In the genomic region with DNA sequence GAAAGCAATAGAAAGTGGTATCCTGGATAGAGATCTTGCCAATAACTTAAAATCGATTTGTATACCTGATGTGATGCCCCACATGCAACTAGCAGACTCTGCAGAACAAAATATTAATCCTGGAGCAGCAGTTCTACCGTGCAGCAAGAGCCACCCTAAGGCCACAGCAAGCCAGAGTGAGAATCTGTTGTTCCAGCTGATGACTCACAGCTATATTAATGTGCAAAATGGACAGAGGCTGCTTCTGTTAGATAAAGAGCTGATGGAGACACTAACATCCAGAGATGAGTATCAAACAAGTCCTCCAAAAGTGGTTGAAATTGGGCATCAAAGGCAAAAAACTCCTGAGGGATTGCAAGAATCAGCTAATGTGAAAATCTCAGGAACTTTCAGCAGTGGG, we compare ENCODE assay signal across 17 cellular contexts.
DNase-seq lines count a peak whose midpoint lies in the region; ATAC-seq, FAIRE-seq and TF ChIP-seq lines count a peak whose summit lies in the region.
"Had no signal": no experiment of that assay in that cellular context is flagged by ENCODE, and none has a peak within 500 bp of the region (broad histone marks: within the 10 kb centered on the region; RNA-seq: fewer than 3 reads in every experiment).

No MANE protein-coding gene starts in this region.

- 23% methylated on average over 2 of the region's 2 CpGs for WGBS in GM12878 (ENCODE audit: insufficient coverage, insufficient replicate concordance, low lambda C conversion rate, missing lambda C conversion rate)

- H3K36me3 ChIP-seq in GM12878 (ENCODE audit: control insufficient read depth in 2 of 2, insufficient read depth in 2 of 2, low read length in 1 of 2) = peaks cover 15 to 47% of the 10 kb centered on the region in 2 experiments

- SMC1A ChIA-PET in GM12878 (lab: Charles Lee; ENCODE audit: uncharacterized antibody, unreplicated experiment) = no interaction called here

- BruUV-seq in GM12878 (replicated peaks; lab: Mats Ljungman, UMichigan) = TSS peak; percentile 3

- ATAC-seq in GM12878 (no peak), GM21825 (IDR thresholded peaks at IDR 0.05; ENCODE audit: unreplicated experiment) (no peak), GM19455 (IDR thresholded peaks at IDR 0.05; ENCODE audit: unreplicated experiment) (no peak)

- no peaks in the 10 kb centered on the region; the same call in 1 of the 2 replicates for H3K4me1 ChIP-seq in GM12878 (ENCODE audit: control insufficient read depth, insufficient read depth, low read length)

- no peaks in the 10 kb centered on the region for H3K79me2 ChIP-seq in GM12878 (ENCODE audit: control insufficient read depth, insufficient read depth, low read length)

- in situ Hi-C loops in GM12878 (cut with MboI) = no loop called here

- intact Hi-C loops in GM12878 (cut with micrococcal nuclease; ENCODE audit: unreplicated experiment) = no loop called here

- DNase-seq in AG08396 (ENCODE audit: low spot score) (peak; percentile 7), HFFc6 (peak; percentile 15), GM12878 (ENCODE audit: low read depth, low spot score) (no peak), inferior parietal cortex (ENCODE audit: extremely low spot score) (peak; percentile 45), NCI-H2227 (lab: John Stamatoyannopoulos, UW; ENCODE audit: unreplicated experiment) (no peak), NCI-H187 (lab: John Stamatoyannopoulos, UW) (no peak)
- DNase-seq: activated CD4-positive, alpha-beta T cell treated with anti-CD3 and anti-CD28 coated beads for 4 hours; activated naive CD4-positive, alpha-beta T cell treated with anti-CD3 and anti-CD28 coated beads, Interleukin-2, amount 50 U/mL, for 16 hours; DMS153; NCI-H146; NCI-H526; retina; stimulated activated CD4-positive, alpha-beta T cell treated with anti-CD3 and anti-CD28 coated beads, Interleukin-2, amount 100 ng/mL, for 24 hours had no signal

- no peak overlapping the region for H3K4me3 ChIP-seq in GM12878
- H3K4me3 ChIP-seq: coronary artery had no signal

- CTCF ChIA-PET in GM12878 (lab: Yijun Ruan, JAX) = interaction anchor here (1.0 to 2.0 kb wide), 2 partner anchors 78 to 207 kb away, joined by 3 to 4 read pairs; no protein-coding TSS in a partner anchor

- RAD21 ChIA-PET in GM12878 (lab: Charles Lee; ENCODE audit: unreplicated experiment) = no interaction called here

- no peak for TF ChIP-seq CTCF in HFFc6 (IDR thresholded peaks at IDR 0.05)
- TF ChIP-seq CTCF in GM12878 (IDR thresholded peaks at IDR 0.05 in 2 of 3, conservative IDR thresholded peaks at IDR 0.05 in 1 of 3; ENCODE audit: control insufficient read depth in 2 of 3, extremely low read depth in 1 of 3, insufficient read depth in 1 of 3, low read depth in 3 of 3, low read length in 3 of 3) = no peak

- peaks cover 17% of the 10 kb centered on the region for H3K4me1 Mint-ChIP-seq in HFFc6 (ENCODE audit: low read depth)

- FAIRE-seq in GM12878 (lab: Jason Lieb, UNC) = no peak
- FAIRE-seq: islet of Langerhans had no signal

- no peak for TF ChIP-seq RAD21 in GM12878 (IDR thresholded peaks at IDR 0.05; ENCODE audit: insufficient read depth, low read depth, low read length)

- no peak overlapping the region for H3K4me3 Mint-ChIP-seq in HFFc6

- no peaks in the 10 kb centered on the region for H3K9me3 Mint-ChIP-seq in HFFc6

- no peaks in the 10 kb centered on the region; the same call in 1 of the 2 replicates for H3K27me3 Mint-ChIP-seq in HFFc6 (ENCODE audit: insufficient read depth)

- no peaks in the 10 kb centered on the region for H3K27me3 ChIP-seq in GM12878 (replicated peaks in 1 of 2; ENCODE audit: control insufficient read depth in 2 of 2, insufficient read depth in 2 of 2, low read length in 1 of 2)

- peak overlapping the region; percentile 19; the same call in 1 of the 2 replicates for H3K27ac Mint-ChIP-seq in HFFc6

- no peak overlapping the region for H3K27ac ChIP-seq in GM12878 (ENCODE audit: control insufficient read depth, insufficient read depth)
- H3K27ac ChIP-seq: coronary artery had no signal

- no peak for TF ChIP-seq POLR2A in GM12878 (IDR thresholded peaks at IDR 0.05; ENCODE audit: low read depth, low read length)

- TF ChIP-seq EP300 in GM12878 (IDR thresholded peaks at IDR 0.05; ENCODE audit: borderline replicate concordance in 1 of 2, control insufficient read depth in 1 of 2, low read depth in 2 of 2, low read length in 2 of 2) = no peak

- H4K20me1 ChIP-seq in GM12878 (ENCODE audit: control insufficient read depth, insufficient read depth) = no peaks in the 10 kb centered on the region

- H3K4me2 ChIP-seq in GM12878 (ENCODE audit: control insufficient read depth, insufficient read depth) = no peak overlapping the region

- H2AFZ ChIP-seq in GM12878 (ENCODE audit: control insufficient read depth, low read depth, low read length) = no peak overlapping the region

- H3K36me3 Mint-ChIP-seq in HFFc6 (ENCODE audit: low read depth) = peaks cover 31% of the 10 kb centered on the region

- H3K9ac ChIP-seq in GM12878 (ENCODE audit: control insufficient read depth, insufficient read depth, low read length) = no peak overlapping the region

- H3K9me3 ChIP-seq in GM12878 (replicated peaks; ENCODE audit: control insufficient read depth, insufficient read depth, low read length) = no peaks in the 10 kb centered on the region

- POLR2A ChIA-PET in GM12878 (lab: Charles Lee) = no interaction called here

TF ChIP-seq in GM12878, 131 proteins besides CTCF, POLR2A, EP300 and RAD21:
- TF ChIP-seq SUZ12 (IDR thresholded peaks at IDR 0.05; ENCODE audit: unreplicated experiment) (no peak), IKZF2 (IDR thresholded peaks at IDR 0.05) (no peak), PML (IDR thresholded peaks at IDR 0.05; ENCODE audit: low read length) (no peak)
- TF ChIP-seq, protein P1, sequence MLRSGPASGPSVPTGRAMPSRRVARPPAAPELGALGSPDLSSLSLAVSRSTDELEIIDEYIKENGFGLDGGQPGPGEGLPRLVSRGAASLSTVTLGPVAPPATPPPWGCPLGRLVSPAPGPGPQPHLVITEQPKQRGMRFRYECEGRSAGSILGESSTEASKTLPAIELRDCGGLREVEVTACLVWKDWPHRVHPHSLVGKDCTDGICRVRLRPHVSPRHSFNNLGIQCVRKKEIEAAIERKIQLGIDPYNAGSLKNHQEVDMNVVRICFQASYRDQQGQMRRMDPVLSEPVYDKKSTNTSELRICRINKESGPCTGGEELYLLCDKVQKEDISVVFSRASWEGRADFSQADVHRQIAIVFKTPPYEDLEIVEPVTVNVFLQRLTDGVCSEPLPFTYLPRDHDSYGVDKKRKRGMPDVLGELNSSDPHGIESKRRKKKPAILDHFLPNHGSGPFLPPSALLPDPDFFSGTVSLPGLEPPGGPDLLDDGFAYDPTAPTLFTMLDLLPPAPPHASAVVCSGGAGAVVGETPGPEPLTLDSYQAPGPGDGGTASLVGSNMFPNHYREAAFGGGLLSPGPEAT (IDR thresholded peaks at IDR 0.05; ENCODE audit: low read depth) = no peak
- TF ChIP-seq, protein P2, sequence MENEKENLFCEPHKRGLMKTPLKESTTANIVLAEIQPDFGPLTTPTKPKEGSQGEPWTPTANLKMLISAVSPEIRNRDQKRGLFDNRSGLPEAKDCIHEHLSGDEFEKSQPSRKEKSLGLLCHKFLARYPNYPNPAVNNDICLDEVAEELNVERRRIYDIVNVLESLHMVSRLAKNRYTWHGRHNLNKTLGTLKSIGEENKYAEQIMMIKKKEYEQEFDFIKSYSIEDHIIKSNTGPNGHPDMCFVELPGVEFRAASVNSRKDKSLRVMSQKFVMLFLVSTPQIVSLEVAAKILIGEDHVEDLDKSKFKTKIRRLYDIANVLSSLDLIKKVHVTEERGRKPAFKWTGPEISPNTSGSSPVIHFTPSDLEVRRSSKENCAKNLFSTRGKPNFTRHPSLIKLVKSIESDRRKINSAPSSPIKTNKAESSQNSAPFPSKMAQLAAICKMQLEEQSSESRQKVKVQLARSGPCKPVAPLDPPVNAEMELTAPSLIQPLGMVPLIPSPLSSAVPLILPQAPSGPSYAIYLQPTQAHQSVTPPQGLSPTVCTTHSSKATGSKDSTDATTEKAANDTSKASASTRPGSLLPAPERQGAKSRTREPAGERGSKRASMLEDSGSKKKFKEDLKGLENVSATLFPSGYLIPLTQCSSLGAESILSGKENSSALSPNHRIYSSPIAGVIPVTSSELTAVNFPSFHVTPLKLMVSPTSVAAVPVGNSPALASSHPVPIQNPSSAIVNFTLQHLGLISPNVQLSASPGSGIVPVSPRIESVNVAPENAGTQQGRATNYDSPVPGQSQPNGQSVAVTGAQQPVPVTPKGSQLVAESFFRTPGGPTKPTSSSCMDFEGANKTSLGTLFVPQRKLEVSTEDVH (IDR thresholded peaks at IDR 0.05; ENCODE audit: low read depth, partially characterized antibody) = no peak

Comparison
In these comparisons a context has a peak if more than half of its experiments do, and no peak if none do; other contexts are left out.
1. DNase-seq: peak in AG08396 (single experiment), HFFc6 (single experiment) and inferior parietal cortex (single experiment); none in GM12878 (single experiment), NCI-H2227 (single experiment) and NCI-H187 (0 of 2).